Comparison of ENCODE assay signal across 2 cellular contexts in genomic region chr4:39039108-39039507, GRCh38.
TF ChIP-seq lines count a peak whose summit lies in the region.

No MANE protein-coding gene starts in this region.

TF ChIP-seq in GM12878, 131 proteins besides CTCF, POLR2A, EP300 and RAD21:
- TF ChIP-seq SUPT20H (IDR thresholded peaks at IDR 0.05; ENCODE audit: borderline replicate concordance, control insufficient read depth, low read depth, low read length) (no peak), ZNF24 (IDR thresholded peaks at IDR 0.05) (peak; percentile 91)
TF ChIP-seq in GM12878: peak in this region for 1.

TF ChIP-seq in SK-N-SH treated with all-trans-retinoic acid at 6 μM for 48 hours, 23 proteins besides CTCF, POLR2A, EP300 and RAD21:
- no peak for TF ChIP-seq ISL1 (CRISPR knock-in tag; IDR thresholded peaks at IDR 0.05)
- no peak for TF ChIP-seq RARB (CRISPR knock-in tag; IDR thresholded peaks at IDR 0.05)
- no peak for TF ChIP-seq POU6F1 (CRISPR knock-in tag; IDR thresholded peaks at IDR 0.05; ENCODE audit: borderline replicate concordance, low read depth)
- no peak for TF ChIP-seq ZNF70 (CRISPR knock-in tag; IDR thresholded peaks at IDR 0.05)
- no peak for TF ChIP-seq ZNF565 (CRISPR knock-in tag; conservative IDR thresholded peaks at IDR 0.05; ENCODE audit: low read depth)
- TF ChIP-seq PPARA (CRISPR knock-in tag; IDR thresholded peaks at IDR 0.05; ENCODE audit: borderline replicate concordance) = no peak
- TF ChIP-seq ZNF8 (CRISPR knock-in tag; IDR thresholded peaks at IDR 0.05) = no peak
- no peak for TF ChIP-seq ZFP30 (CRISPR knock-in tag; IDR thresholded peaks at IDR 0.05)
- TF ChIP-seq TOX (CRISPR knock-in tag; IDR thresholded peaks at IDR 0.05; ENCODE audit: borderline replicate concordance) = no peak
